In genomic region chr20:46640536-46641311, GRCh38 we compare ENCODE assay signal across 30 cellular contexts. TPM values are rescaled to one million over a fixed set of nuclear protein-coding genes. Genes with fewer than 3 reads are reported as not detected.
DNase-seq lines count a peak whose midpoint lies in the region; ATAC-seq and TF ChIP-seq lines count a peak whose summit lies in the region.
"Had no signal": no experiment of that assay in that cellular context is flagged by ENCODE, and none has a peak within 500 bp of the region (broad histone marks: within the 10 kb centered on the region; RNA-seq: fewer than 3 reads in every experiment).

No MANE protein-coding gene starts in this region.

- H3K27ac ChIP-seq in liver (ENCODE audit: low read depth in 1 of 2, low read length in 2 of 2): peak overlapping the region; percentile 49 to 64
- H3K27ac ChIP-seq: A549, coronary artery, epithelial cell of prostate, left ventricle myocardium inferior, Peyer's patch, right atrium auricular region, spleen, testis, vagina had no signal

- H3K4me1 ChIP-seq in liver (ENCODE audit: control insufficient read depth in 4 of 4, insufficient read depth in 4 of 4, low read length in 3 of 4): peaks cover 3 to 19% (median 14%) of the 10 kb centered on the region in 4 donors
- peaks cover 5% of the 10 kb centered on the region; the same call in 1 of the 2 replicates for H3K4me1 ChIP-seq in Caco-2
- H3K4me1 ChIP-seq: A549, left ventricle myocardium inferior, Peyer's patch, right atrium auricular region, spleen, testis, vagina had no signal

- H3K27me3 ChIP-seq in liver (ENCODE audit: control insufficient read depth in 4 of 4, insufficient read depth in 4 of 4, low read length in 3 of 4) (no peaks in the 10 kb centered on the region), Caco-2 (replicated peaks; ENCODE audit: control insufficient read depth, insufficient read depth, low read length) (no peaks in the 10 kb centered on the region)
- H3K27me3 ChIP-seq: Peyer's patch, right atrium auricular region, testis, vagina had no signal

- POLR2A ChIA-PET in activated naive CD8-positive, alpha-beta T cell treated with anti-CD3 and anti-CD28 coated beads, Interleukin-2, amount 10 ng/mL, durations not matched to agents 7 days and 5 days (lab: Charles Lee): no interaction called here
- POLR2A ChIA-PET in activated CD8-positive, alpha-beta T cell treated with anti-CD3 and anti-CD28 coated beads, Interleukin-2, amount 10 ng/mL, durations not matched to agents 7 days and 5 days (lab: Charles Lee): interaction anchor here (0.6 kb wide), 1 partner anchor 31 kb away, joined by 3 read pairs; no protein-coding TSS in a partner anchor
- POLR2A ChIA-PET in Caco-2 (lab: Charles Lee): no interaction called here

- in situ Hi-C loops in G401 (cut with HindIII; ENCODE audit: low sequenced_read_pairs): no loop called here

- intact Hi-C loops in Caco-2 (cut with micrococcal nuclease; ENCODE audit: unreplicated experiment): no loop called here

- WGBS in liver: 28% methylated on average over 14 of the region's 14 CpGs

- H3K4me3 ChIP-seq in liver (ENCODE audit: low read depth in 1 of 3, low read length in 3 of 3) (no peak overlapping the region), Caco-2 (ENCODE audit: low read depth, low read length) (no peak overlapping the region)
- H3K4me3 ChIP-seq: A549, coronary artery, left ventricle myocardium inferior, Peyer's patch, right atrium auricular region, spleen, testis, vagina had no signal

- no peak for ATAC-seq in activated naive CD8-positive, alpha-beta T cell treated with anti-CD3 and anti-CD28 coated beads, Interleukin-2, amount 10 ng/mL, durations not matched to agents 7 days and 5 days (ENCODE audit: low read depth)
- ATAC-seq in activated naive CD8-positive, alpha-beta T cell treated with anti-CD3 and anti-CD28 coated beads, Interleukin-2, amount 50 U/mL, for 24 hours: no peak
- no peak for ATAC-seq in activated CD8-positive, alpha-beta T cell treated with anti-CD3 and anti-CD28 coated beads, Interleukin-2, amount 10 ng/mL, durations not matched to agents 7 days and 5 days
- ATAC-seq: A549; activated naive CD4-positive, alpha-beta T cell treated with anti-CD3 and anti-CD28 coated beads, Interleukin-2, amount 50 U/mL, for 72 hours; stimulated activated naive CD8-positive, alpha-beta T cell treated with anti-CD3 and anti-CD28 coated beads, Interleukin-15, Interleukin-2, amounts not matched to agents 100 U/mL and 50 U/mL, for 24 hours had no signal

- peaks cover 2% of the 10 kb centered on the region for H3K4me1 Mint-ChIP-seq in activated naive CD8-positive, alpha-beta T cell treated with anti-CD3 and anti-CD28 coated beads, Interleukin-2, amount 10 ng/mL, durations not matched to agents 7 days and 5 days
- H3K4me1 Mint-ChIP-seq in activated naive CD8-positive, alpha-beta T cell treated with anti-CD3 and anti-CD28 coated beads, Interleukin-2, amount 50 U/mL, for 24 hours: no peaks in the 10 kb centered on the region
- H3K4me1 Mint-ChIP-seq in activated CD8-positive, alpha-beta T cell treated with anti-CD3 and anti-CD28 coated beads, Interleukin-2, amount 10 ng/mL, durations not matched to agents 7 days and 5 days (ENCODE audit: low read depth): no peaks in the 10 kb centered on the region
- peaks cover 6% of the 10 kb centered on the region for H3K4me1 Mint-ChIP-seq in Caco-2 (ENCODE audit: low read depth, unreplicated experiment)
- H3K4me1 Mint-ChIP-seq: CD4-positive, CD25-positive, alpha-beta regulatory T cell had no signal

- no peak overlapping the region for H3K4me3 Mint-ChIP-seq in activated naive CD8-positive, alpha-beta T cell treated with anti-CD3 and anti-CD28 coated beads, Interleukin-2, amount 10 ng/mL, durations not matched to agents 7 days and 5 days
- no peak overlapping the region for H3K4me3 Mint-ChIP-seq in activated naive CD8-positive, alpha-beta T cell treated with anti-CD3 and anti-CD28 coated beads, Interleukin-2, amount 50 U/mL, for 24 hours
- no peak overlapping the region for H3K4me3 Mint-ChIP-seq in activated CD8-positive, alpha-beta T cell treated with anti-CD3 and anti-CD28 coated beads, Interleukin-2, amount 10 ng/mL, durations not matched to agents 7 days and 5 days
- H3K4me3 Mint-ChIP-seq in Caco-2 (ENCODE audit: unreplicated experiment): no peak overlapping the region
- H3K4me3 Mint-ChIP-seq: CD4-positive, CD25-positive, alpha-beta regulatory T cell; neural crest cell had no signal

- no peak overlapping the region for H3K9ac ChIP-seq in liver (ENCODE audit: low read depth in 1 of 2, low read length in 2 of 2)

- H3K9me3 ChIP-seq in liver (ENCODE audit: control insufficient read depth in 4 of 4, low read length in 3 of 4) (no peaks in the 10 kb centered on the region), Caco-2 (no peaks in the 10 kb centered on the region)
- H3K9me3 ChIP-seq: A549, left ventricle myocardium inferior, Peyer's patch, right atrium auricular region, spleen, testis, vagina had no signal

- peak overlapping the region; percentile 37 for H3K27ac Mint-ChIP-seq in activated naive CD8-positive, alpha-beta T cell treated with anti-CD3 and anti-CD28 coated beads, Interleukin-2, amount 10 ng/mL, durations not matched to agents 7 days and 5 days
- no peak overlapping the region for H3K27ac Mint-ChIP-seq in activated naive CD8-positive, alpha-beta T cell treated with anti-CD3 and anti-CD28 coated beads, Interleukin-2, amount 50 U/mL, for 24 hours
- H3K27ac Mint-ChIP-seq in activated CD8-positive, alpha-beta T cell treated with anti-CD3 and anti-CD28 coated beads, Interleukin-2, amount 10 ng/mL, durations not matched to agents 7 days and 5 days: no peak overlapping the region
- no peak overlapping the region for H3K27ac Mint-ChIP-seq in Caco-2 (ENCODE audit: unreplicated experiment)
- H3K27ac Mint-ChIP-seq: activated naive CD4-positive, alpha-beta T cell treated with anti-CD3 and anti-CD28 coated beads, Interleukin-2, amount 50 U/mL, for 72 hours; CD4-positive, CD25-positive, alpha-beta regulatory T cell had no signal

- H3K36me3 ChIP-seq in liver (ENCODE audit: control insufficient read depth in 4 of 4, insufficient read depth in 3 of 4, low read depth in 1 of 4, low read length in 3 of 4) (no peaks in the 10 kb centered on the region), Caco-2 (ENCODE audit: control insufficient read depth, insufficient read depth, low read length) (no peaks in the 10 kb centered on the region)
- H3K36me3 ChIP-seq: left ventricle myocardium inferior, Peyer's patch, right atrium auricular region, spleen, vagina had no signal

- peaks cover 15% of the 10 kb centered on the region for H3K27me3 Mint-ChIP-seq in activated naive CD8-positive, alpha-beta T cell treated with anti-CD3 and anti-CD28 coated beads, Interleukin-2, amount 10 ng/mL, durations not matched to agents 7 days and 5 days
- peaks cover 16% of the 10 kb centered on the region for H3K27me3 Mint-ChIP-seq in activated naive CD8-positive, alpha-beta T cell treated with anti-CD3 and anti-CD28 coated beads, Interleukin-2, amount 50 U/mL, for 24 hours
- peaks cover 21% of the 10 kb centered on the region for H3K27me3 Mint-ChIP-seq in activated CD8-positive, alpha-beta T cell treated with anti-CD3 and anti-CD28 coated beads, Interleukin-2, amount 10 ng/mL, durations not matched to agents 7 days and 5 days (ENCODE audit: low read depth)
- H3K27me3 Mint-ChIP-seq in Caco-2 (ENCODE audit: insufficient read depth, unreplicated experiment): peaks cover 10% of the 10 kb centered on the region

- DNase-seq in activated naive CD8-positive, alpha-beta T cell treated with anti-CD3 and anti-CD28 coated beads, Interleukin-2, amount 10 ng/mL, durations not matched to agents 7 days and 5 days: no peak
- DNase-seq in activated naive CD8-positive, alpha-beta T cell treated with anti-CD3 and anti-CD28 coated beads, Interleukin-2, amount 50 U/mL, for 24 hours: no peak
- DNase-seq in SHP77 (lab: John Stamatoyannopoulos, UW) (peak; percentile 26 to 45), hippocampal formation (lab: John Stamatoyannopoulos, UW) (no peak), G401 (ENCODE audit: low spot score) (no peak), Caco-2 (no peak)
- no peak for DNase-seq in activated CD8-positive, alpha-beta T cell treated with anti-CD3 and anti-CD28 coated beads, Interleukin-2, amount 10 ng/mL, durations not matched to agents 7 days and 5 days
- DNase-seq: activated CD4-positive, alpha-beta T cell treated with anti-CD3 and anti-CD28 coated beads for 4 hours; anterior cingulate cortex; CD4-positive, CD25-positive, alpha-beta regulatory T cell; effector memory CD4-positive, alpha-beta T cell; Kasumi-1; left ventricle myocardium inferior; MV-4-11; NCI-H187; NCI-H226; Peyer's patch; SIG-M5; spleen; stimulated activated CD4-positive, alpha-beta T cell treated with anti-CD3 and anti-CD28 coated beads, Interleukin-2, amount 100 ng/mL, for 24 hours; stimulated activated naive CD8-positive, alpha-beta T cell treated with anti-CD3 and anti-CD28 coated beads, Interleukin-15, Interleukin-2, amounts not matched to agents 100 U/mL and 50 U/mL, for 24 hours; testis had no signal

- TF ChIP-seq CTCF in liver (IDR thresholded peaks at IDR 0.05; ENCODE audit: low read depth, low read length, missing input control) (no peak), Caco-2 (IDR thresholded peaks at IDR 0.05; ENCODE audit: insufficient read depth in 1 of 2, low read depth in 1 of 2, low read length in 1 of 2, severe bottlenecking in 1 of 2, unreplicated experiment in 1 of 2) (no peak)

- CTCF ChIA-PET in activated CD8-positive, alpha-beta T cell treated with anti-CD3 and anti-CD28 coated beads, Interleukin-2, amount 10 ng/mL, durations not matched to agents 7 days and 5 days (lab: Charles Lee): interaction anchor here (1.1 kb wide), 1 partner anchor 40 kb away, joined by 3 read pairs; no protein-coding TSS in a partner anchor
- CTCF ChIA-PET in Caco-2 (lab: Charles Lee): interaction anchor here (0.6 kb wide), 1 partner anchor 18 kb away, joined by 3 read pairs; no protein-coding TSS in a partner anchor

- no peaks in the 10 kb centered on the region for H3K9me3 Mint-ChIP-seq in activated naive CD8-positive, alpha-beta T cell treated with anti-CD3 and anti-CD28 coated beads, Interleukin-2, amount 10 ng/mL, durations not matched to agents 7 days and 5 days
- no peaks in the 10 kb centered on the region for H3K9me3 Mint-ChIP-seq in activated naive CD8-positive, alpha-beta T cell treated with anti-CD3 and anti-CD28 coated beads, Interleukin-2, amount 50 U/mL, for 24 hours
- H3K9me3 Mint-ChIP-seq in activated CD8-positive, alpha-beta T cell treated with anti-CD3 and anti-CD28 coated beads, Interleukin-2, amount 10 ng/mL, durations not matched to agents 7 days and 5 days (ENCODE audit: insufficient read depth): no peaks in the 10 kb centered on the region
- H3K9me3 Mint-ChIP-seq in Caco-2 (ENCODE audit: unreplicated experiment): no peaks in the 10 kb centered on the region
- H3K9me3 Mint-ChIP-seq: activated naive CD4-positive, alpha-beta T cell treated with anti-CD3 and anti-CD28 coated beads, Interleukin-2, amount 50 U/mL, for 72 hours; neural crest cell had no signal

- no TSS peak for BruUV-seq in Caco-2 (replicated peaks; lab: Mats Ljungman, UMichigan)

- H3K36me3 Mint-ChIP-seq in activated naive CD8-positive, alpha-beta T cell treated with anti-CD3 and anti-CD28 coated beads, Interleukin-2, amount 10 ng/mL, durations not matched to agents 7 days and 5 days: no peaks in the 10 kb centered on the region
- H3K36me3 Mint-ChIP-seq in activated naive CD8-positive, alpha-beta T cell treated with anti-CD3 and anti-CD28 coated beads, Interleukin-2, amount 50 U/mL, for 24 hours (ENCODE audit: low read depth): no peaks in the 10 kb centered on the region
- no peaks in the 10 kb centered on the region for H3K36me3 Mint-ChIP-seq in activated CD8-positive, alpha-beta T cell treated with anti-CD3 and anti-CD28 coated beads, Interleukin-2, amount 10 ng/mL, durations not matched to agents 7 days and 5 days (ENCODE audit: low read depth)
- no peaks in the 10 kb centered on the region for H3K36me3 Mint-ChIP-seq in Caco-2 (ENCODE audit: insufficient read depth, unreplicated experiment)
- H3K36me3 Mint-ChIP-seq: activated naive CD4-positive, alpha-beta T cell treated with anti-CD3 and anti-CD28 coated beads, Interleukin-2, amount 50 U/mL, for 72 hours; CD4-positive, CD25-positive, alpha-beta regulatory T cell had no signal

- TF ChIP-seq RAD21 in liver (IDR thresholded peaks at IDR 0.05): peak; percentile 56 to 62

RNA-seq across cellular contexts. Expression of gene SLC13A3, which starts 10.5 kb away (rescaled TPM):
- total RNA-seq in activated naive CD8-positive, alpha-beta T cell treated with anti-CD3 and anti-CD28 coated beads, Interleukin-2, amount 10 ng/mL, durations not matched to agents 7 days and 5 days: under 1 TPM; 0.26 to 0.30 TPM
- total RNA-seq in liver (10 to 100 TPM in 1 of 2 donors, 1 to 10 TPM in 1; 1.5 to 10.7 TPM), Caco-2 (2022) (0.30 and 0.39 TPM in 2 replicates)
- 1 to 10 TPM; 7.9 to 8.8 TPM for polyA plus RNA-seq in liver
- total RNA-seq in activated CD8-positive, alpha-beta T cell treated with anti-CD3 and anti-CD28 coated beads, Interleukin-2, amount 10 ng/mL, durations not matched to agents 7 days and 5 days: not detected
- total RNA-seq in G401 (2014; rRNA removed; shearing (Covaris generic)): not detected in 2 replicates
- total RNA-seq: activated naive CD4-positive, alpha-beta T cell treated with anti-CD3 and anti-CD28 coated beads, Interleukin-2, amount 50 U/mL, for 72 hours had no signal
- polyA plus RNA-seq: CD4-positive, CD25-positive, alpha-beta regulatory T cell had no signal

RNA-seq across cellular contexts. Expression of gene TP53RK, which starts 48.5 kb away (rescaled TPM):
- 10 to 100 TPM; 17.3 to 18.4 TPM for total RNA-seq in activated naive CD8-positive, alpha-beta T cell treated with anti-CD3 and anti-CD28 coated beads, Interleukin-2, amount 10 ng/mL, durations not matched to agents 7 days and 5 days
- total RNA-seq in liver (10 to 100 TPM in 1 of 2 donors, 1 to 10 TPM in 1; 7.9 to 12.8 TPM), Caco-2 (2022) (20.3 and 22.7 TPM in 2 replicates)
- 1 to 10 TPM; 4.7 to 5.7 TPM for polyA plus RNA-seq in liver
- total RNA-seq in activated CD8-positive, alpha-beta T cell treated with anti-CD3 and anti-CD28 coated beads, Interleukin-2, amount 10 ng/mL, durations not matched to agents 7 days and 5 days: 10 to 100 TPM; 15.8 to 15.9 TPM
- total RNA-seq in G401 (2014; rRNA removed; shearing (Covaris generic)): 24.4 and 25.2 TPM in 2 replicates

Comparison
In these comparisons a context has a peak if more than half of its experiments do, and no peak if none do; other contexts are left out.
1. DNase-seq: peak in SHP77 (2 of 2); none in activated naive CD8-positive, alpha-beta T cell treated with anti-CD3 and anti-CD28 coated beads, Interleukin-2, amount 10 ng/mL, durations not matched to agents 7 days and 5 days (single experiment), activated naive CD8-positive, alpha-beta T cell treated with anti-CD3 and anti-CD28 coated beads, Interleukin-2, amount 50 U/mL, for 24 hours (single experiment), hippocampal formation (0 of 2), activated CD8-positive, alpha-beta T cell treated with anti-CD3 and anti-CD28 coated beads, Interleukin-2, amount 10 ng/mL, durations not matched to agents 7 days and 5 days (single experiment), G401 (single experiment) and Caco-2 (0 of 2).